29 cellular contexts compared by ENCODE assay signal in genomic region chr6:158103228-158103627, GRCh38.
"Had no signal": no experiment of that assay in that cellular context is flagged by ENCODE, and none has a peak within 500 bp of the region (broad histone marks: within the 10 kb centered on the region; RNA-seq: fewer than 3 reads in every experiment).

No MANE protein-coding gene starts in this region.

- DNase-seq: naive B cell; natural killer cell; occipital lobe; ovary; psoas muscle; right cardiac atrium; spleen; stimulated activated CD4-positive, alpha-beta T cell treated with anti-CD3 and anti-CD28 coated beads, Interleukin-12 subunit alpha, Interleukin-12 subunit beta, amount 100 ng/mL, for 4 hours; stimulated activated CD4-positive, alpha-beta T cell treated with anti-CD3 and anti-CD28 coated beads, Interleukin-1b, Interleukin-23, amount 100 ng/mL, for 48 hours; stimulated activated CD4-positive, alpha-beta T cell treated with anti-CD3 and anti-CD28 coated beads, Interleukin-4, amount 100 ng/mL, for 1 hour; stimulated activated CD4-positive, alpha-beta T cell treated with anti-CD3 and anti-CD28 coated beads, Interleukin-4, amount 100 ng/mL, for 4 hours; stimulated activated CD8-positive, alpha-beta memory T cell treated with anti-CD3 and anti-CD28 coated beads, Interleukin-4, amount 100 ng/mL, for 48 hours; stimulated activated naive CD4-positive, alpha-beta T cell; stimulated activated naive CD8-positive, alpha-beta T cell treated with anti-CD3 and anti-CD28 coated beads, Interleukin-15, amount 100 ng/mL, for 72 hours; stimulated activated naive CD8-positive, alpha-beta T cell treated with anti-CD3 and anti-CD28 coated beads, Interleukin-15, Interleukin-2, amounts not matched to agents 100 U/mL and 50 U/mL, for 24 hours; substantia nigra; testis; tibial artery; transverse colon; upper lobe of right lung; uterus had no signal

- H3K36me3 ChIP-seq: neural progenitor cell, ovary, suprapubic skin, transverse colon, upper lobe of right lung, uterus had no signal

- H3K27ac ChIP-seq: neural progenitor cell, ovary, psoas muscle, skin epidermis, spleen, suprapubic skin, testis, tibial artery, transverse colon, upper lobe of right lung, uterus had no signal

- H3K36me3 Mint-ChIP-seq: naive B cell had no signal

- H2AFZ ChIP-seq: neural progenitor cell had no signal

- H3K4me1 Mint-ChIP-seq: natural killer cell; nephron; stimulated activated memory B cell treated with anti-CD40 and anti-IgM and Interleukin-4, amounts not matched to agents 10 μg/mL and 1 μg/mL and 100 μg/mL, for 72 hours; stimulated activated naive CD8-positive, alpha-beta T cell treated with anti-CD3 and anti-CD28 coated beads, Interleukin-15, amount 100 ng/mL, for 72 hours had no signal

- H3K27ac Mint-ChIP-seq: natural killer cell; nephron; neural progenitor cell; stimulated activated memory B cell treated with anti-CD40 and anti-IgM and Interleukin-4, amounts not matched to agents 10 μg/mL and 1 μg/mL and 100 μg/mL, for 72 hours; stimulated activated naive CD8-positive, alpha-beta T cell treated with anti-CD3 and anti-CD28 coated beads, Interleukin-15, amount 100 ng/mL, for 72 hours; type B pancreatic cell had no signal

- H3K4me1 ChIP-seq: neural progenitor cell, psoas muscle, spleen, suprapubic skin, testis, tibial artery, transverse colon, upper lobe of right lung, uterus had no signal

- ATAC-seq: natural killer cell; psoas muscle; right cardiac atrium; sciatic nerve; stimulated activated memory B cell treated with anti-CD40 and anti-IgM and Interleukin-4, amounts not matched to agents 10 μg/mL and 1 μg/mL and 100 μg/mL, for 72 hours; stimulated activated naive CD8-positive, alpha-beta T cell treated with anti-CD3 and anti-CD28 coated beads, Interleukin-15, amount 100 ng/mL, for 72 hours; stimulated activated naive CD8-positive, alpha-beta T cell treated with anti-CD3 and anti-CD28 coated beads, Interleukin-15, Interleukin-2, amounts not matched to agents 100 U/mL and 50 U/mL, for 24 hours; upper lobe of right lung had no signal

- H3K9me3 ChIP-seq: ovary, psoas muscle, spleen, suprapubic skin, testis, tibial artery, transverse colon, upper lobe of right lung, uterus had no signal

- H3K9me3 Mint-ChIP-seq: natural killer cell; nephron; neural progenitor cell; stimulated activated memory B cell treated with anti-CD40 and anti-IgM and Interleukin-4, amounts not matched to agents 10 μg/mL and 1 μg/mL and 100 μg/mL, for 72 hours; stimulated activated naive CD8-positive, alpha-beta T cell treated with anti-CD3 and anti-CD28 coated beads, Interleukin-15, amount 100 ng/mL, for 72 hours; type B pancreatic cell had no signal

- H3K4me2 ChIP-seq: neural progenitor cell, smooth muscle cell had no signal

- H3K4me3 ChIP-seq: neural progenitor cell, ovary, psoas muscle, skin epidermis, smooth muscle cell, spleen, suprapubic skin, testis, tibial artery, transverse colon, upper lobe of right lung, uterus had no signal

- H3K27me3 ChIP-seq: neural progenitor cell, ovary, spleen, suprapubic skin, testis, tibial artery, transverse colon, upper lobe of right lung, uterus had no signal

- H3K4me3 Mint-ChIP-seq: naive B cell; natural killer cell; nephron; neural progenitor cell; stimulated activated memory B cell treated with anti-CD40 and anti-IgM and Interleukin-4, amounts not matched to agents 10 μg/mL and 1 μg/mL and 100 μg/mL, for 72 hours; stimulated activated naive CD8-positive, alpha-beta T cell treated with anti-CD3 and anti-CD28 coated beads, Interleukin-15, amount 100 ng/mL, for 72 hours; type B pancreatic cell had no signal

- H3K9ac ChIP-seq: neural progenitor cell had no signal

- H3K27me3 Mint-ChIP-seq: naive B cell; stimulated activated memory B cell treated with anti-CD40 and anti-IgM and Interleukin-4, amounts not matched to agents 10 μg/mL and 1 μg/mL and 100 μg/mL, for 72 hours; stimulated activated naive CD8-positive, alpha-beta T cell treated with anti-CD3 and anti-CD28 coated beads, Interleukin-15, amount 100 ng/mL, for 72 hours; type B pancreatic cell had no signal
